In the genomic region with DNA sequence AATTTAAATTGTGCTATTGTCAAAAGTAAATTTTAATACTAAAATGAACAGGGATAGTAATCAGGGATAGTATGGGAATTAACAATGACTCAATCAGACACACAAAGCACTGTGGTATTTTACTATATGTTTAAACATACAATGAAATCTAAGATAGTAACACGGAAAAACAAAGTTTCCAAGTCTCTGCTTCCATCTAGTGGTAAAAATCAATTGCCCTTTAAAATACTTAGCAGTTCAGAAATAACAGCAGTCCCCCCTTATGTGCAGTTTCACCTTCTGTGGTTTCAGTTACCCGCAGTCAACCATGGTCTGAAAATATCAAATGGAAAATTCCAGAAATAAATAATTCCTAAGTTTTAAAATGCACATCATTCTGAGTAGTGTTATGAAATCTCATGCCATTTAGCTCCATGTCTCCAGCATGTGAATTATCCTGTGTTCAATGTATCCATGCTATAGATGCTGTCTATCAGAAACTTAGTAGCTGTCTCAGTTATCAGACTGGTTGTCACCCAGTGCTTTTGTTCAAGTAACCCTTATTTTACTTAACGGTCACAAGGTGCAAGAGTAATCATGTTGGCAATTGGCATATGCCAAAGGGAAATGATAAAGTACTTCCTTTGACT, we compare ENCODE assay signal across 1 cellular context.
TF ChIP-seq lines count a peak whose summit lies in the region.

No MANE protein-coding gene starts in this region.

TF ChIP-seq in H1, 55 proteins besides CTCF, POLR2A, EP300 and RAD21:
- TF ChIP-seq EZH2 (IDR thresholded peaks at IDR 0.05; ENCODE audit: low read depth, low read length, severe bottlenecking) (no peak), ZNF274 (IDR thresholded peaks at IDR 0.05; ENCODE audit: borderline replicate concordance, extremely low read depth, low read length) (no peak), HDAC6 (IDR thresholded peaks at IDR 0.05; ENCODE audit: low read depth, low read length) (no peak), RBBP5 (IDR thresholded peaks at IDR 0.05; ENCODE audit: borderline replicate concordance, low read depth, low read length) (no peak), RFX5 (IDR thresholded peaks at IDR 0.05; ENCODE audit: borderline replicate concordance, low read depth, low read length) (no peak), CREB1 (IDR thresholded peaks at IDR 0.05) (no peak), NRF1 (IDR thresholded peaks at IDR 0.05; ENCODE audit: low read depth, low read length) (no peak), POU5F1 (IDR thresholded peaks at IDR 0.05; ENCODE audit: low read depth, low read length) (no peak), SRF (IDR thresholded peaks at IDR 0.05; ENCODE audit: low read depth, low read length) (no peak), CHD1 (IDR thresholded peaks at IDR 0.05; ENCODE audit: low read depth, low read length) (no peak)
- TF ChIP-seq, protein P1, sequence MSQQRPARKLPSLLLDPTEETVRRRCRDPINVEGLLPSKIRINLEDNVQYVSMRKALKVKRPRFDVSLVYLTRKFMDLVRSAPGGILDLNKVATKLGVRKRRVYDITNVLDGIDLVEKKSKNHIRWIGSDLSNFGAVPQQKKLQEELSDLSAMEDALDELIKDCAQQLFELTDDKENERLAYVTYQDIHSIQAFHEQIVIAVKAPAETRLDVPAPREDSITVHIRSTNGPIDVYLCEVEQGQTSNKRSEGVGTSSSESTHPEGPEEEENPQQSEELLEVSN (IDR thresholded peaks at IDR 0.05) = no peak
- TF ChIP-seq, protein P2, sequence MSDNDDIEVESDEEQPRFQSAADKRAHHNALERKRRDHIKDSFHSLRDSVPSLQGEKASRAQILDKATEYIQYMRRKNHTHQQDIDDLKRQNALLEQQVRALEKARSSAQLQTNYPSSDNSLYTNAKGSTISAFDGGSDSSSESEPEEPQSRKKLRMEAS (IDR thresholded peaks at IDR 0.05) = no peak
